In genomic region chr6:96197241-96197640, GRCh38 we compare ENCODE assay signal across 1 cellular context.
TF ChIP-seq lines count a peak whose summit lies in the region.

No MANE protein-coding gene starts in this region.

TF ChIP-seq in WTC11, 78 proteins besides CTCF, POLR2A, EP300 and RAD21 (continued from another document):
- TF ChIP-seq STAT6 (CRISPR knock-in tag; conservative IDR thresholded peaks at IDR 0.05; ENCODE audit: low read depth): no peak
- TF ChIP-seq, protein P1, sequence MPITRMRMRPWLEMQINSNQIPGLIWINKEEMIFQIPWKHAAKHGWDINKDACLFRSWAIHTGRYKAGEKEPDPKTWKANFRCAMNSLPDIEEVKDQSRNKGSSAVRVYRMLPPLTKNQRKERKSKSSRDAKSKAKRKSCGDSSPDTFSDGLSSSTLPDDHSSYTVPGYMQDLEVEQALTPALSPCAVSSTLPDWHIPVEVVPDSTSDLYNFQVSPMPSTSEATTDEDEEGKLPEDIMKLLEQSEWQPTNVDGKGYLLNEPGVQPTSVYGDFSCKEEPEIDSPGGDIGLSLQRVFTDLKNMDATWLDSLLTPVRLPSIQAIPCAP (CRISPR knock-in tag; IDR thresholded peaks at IDR 0.05): no peak
- TF ChIP-seq, protein P2, sequence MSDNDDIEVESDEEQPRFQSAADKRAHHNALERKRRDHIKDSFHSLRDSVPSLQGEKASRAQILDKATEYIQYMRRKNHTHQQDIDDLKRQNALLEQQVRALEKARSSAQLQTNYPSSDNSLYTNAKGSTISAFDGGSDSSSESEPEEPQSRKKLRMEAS (CRISPR knock-in tag; IDR thresholded peaks at IDR 0.05): no peak
- TF ChIP-seq, protein P3, sequence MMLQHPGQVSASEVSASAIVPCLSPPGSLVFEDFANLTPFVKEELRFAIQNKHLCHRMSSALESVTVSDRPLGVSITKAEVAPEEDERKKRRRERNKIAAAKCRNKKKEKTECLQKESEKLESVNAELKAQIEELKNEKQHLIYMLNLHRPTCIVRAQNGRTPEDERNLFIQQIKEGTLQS (CRISPR knock-in tag; conservative IDR thresholded peaks at IDR 0.05): no peak
- no peak for TF ChIP-seq JAZF1 (CRISPR knock-in tag; IDR thresholded peaks at IDR 0.05)
- no peak for TF ChIP-seq ZNF671 (CRISPR knock-in tag; IDR thresholded peaks at IDR 0.05)
- no peak for TF ChIP-seq HMGXB4 (CRISPR knock-in tag; IDR thresholded peaks at IDR 0.05)
- no peak for TF ChIP-seq NFATC4 (CRISPR knock-in tag; IDR thresholded peaks at IDR 0.05)
- no peak for TF ChIP-seq ZNF423 (CRISPR knock-in tag; IDR thresholded peaks at IDR 0.05)
- TF ChIP-seq, protein P4, sequence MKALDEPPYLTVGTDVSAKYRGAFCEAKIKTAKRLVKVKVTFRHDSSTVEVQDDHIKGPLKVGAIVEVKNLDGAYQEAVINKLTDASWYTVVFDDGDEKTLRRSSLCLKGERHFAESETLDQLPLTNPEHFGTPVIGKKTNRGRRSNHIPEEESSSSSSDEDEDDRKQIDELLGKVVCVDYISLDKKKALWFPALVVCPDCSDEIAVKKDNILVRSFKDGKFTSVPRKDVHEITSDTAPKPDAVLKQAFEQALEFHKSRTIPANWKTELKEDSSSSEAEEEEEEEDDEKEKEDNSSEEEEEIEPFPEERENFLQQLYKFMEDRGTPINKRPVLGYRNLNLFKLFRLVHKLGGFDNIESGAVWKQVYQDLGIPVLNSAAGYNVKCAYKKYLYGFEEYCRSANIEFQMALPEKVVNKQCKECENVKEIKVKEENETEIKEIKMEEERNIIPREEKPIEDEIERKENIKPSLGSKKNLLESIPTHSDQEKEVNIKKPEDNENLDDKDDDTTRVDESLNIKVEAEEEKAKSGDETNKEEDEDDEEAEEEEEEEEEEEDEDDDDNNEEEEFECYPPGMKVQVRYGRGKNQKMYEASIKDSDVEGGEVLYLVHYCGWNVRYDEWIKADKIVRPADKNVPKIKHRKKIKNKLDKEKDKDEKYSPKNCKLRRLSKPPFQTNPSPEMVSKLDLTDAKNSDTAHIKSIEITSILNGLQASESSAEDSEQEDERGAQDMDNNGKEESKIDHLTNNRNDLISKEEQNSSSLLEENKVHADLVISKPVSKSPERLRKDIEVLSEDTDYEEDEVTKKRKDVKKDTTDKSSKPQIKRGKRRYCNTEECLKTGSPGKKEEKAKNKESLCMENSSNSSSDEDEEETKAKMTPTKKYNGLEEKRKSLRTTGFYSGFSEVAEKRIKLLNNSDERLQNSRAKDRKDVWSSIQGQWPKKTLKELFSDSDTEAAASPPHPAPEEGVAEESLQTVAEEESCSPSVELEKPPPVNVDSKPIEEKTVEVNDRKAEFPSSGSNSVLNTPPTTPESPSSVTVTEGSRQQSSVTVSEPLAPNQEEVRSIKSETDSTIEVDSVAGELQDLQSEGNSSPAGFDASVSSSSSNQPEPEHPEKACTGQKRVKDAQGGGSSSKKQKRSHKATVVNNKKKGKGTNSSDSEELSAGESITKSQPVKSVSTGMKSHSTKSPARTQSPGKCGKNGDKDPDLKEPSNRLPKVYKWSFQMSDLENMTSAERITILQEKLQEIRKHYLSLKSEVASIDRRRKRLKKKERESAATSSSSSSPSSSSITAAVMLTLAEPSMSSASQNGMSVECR (CRISPR knock-in tag; IDR thresholded peaks at IDR 0.05; ENCODE audit: borderline replicate concordance): no peak
- TF ChIP-seq E2F4 (CRISPR knock-in tag; IDR thresholded peaks at IDR 0.05; ENCODE audit: borderline replicate concordance, low read depth): no peak
- no peak for TF ChIP-seq TEAD1 (CRISPR knock-in tag; IDR thresholded peaks at IDR 0.05)
- no peak for TF ChIP-seq ZNF138 (CRISPR knock-in tag; conservative IDR thresholded peaks at IDR 0.05)
- TF ChIP-seq RORB (CRISPR knock-in tag; IDR thresholded peaks at IDR 0.05): no peak
- no peak for TF ChIP-seq ATF1 (CRISPR knock-in tag; IDR thresholded peaks at IDR 0.05)
